9 cellular contexts compared by ENCODE assay signal in genomic region chr19:12965017-12965811, GRCh38. TPM values are rescaled to one million over a fixed set of nuclear protein-coding genes. Genes with fewer than 3 reads are reported as not detected.
DNase-seq lines count a peak whose midpoint lies in the region; ATAC-seq lines count a peak whose summit lies in the region.
"Had no signal": no experiment of that assay in that cellular context is flagged by ENCODE, and none has a peak within 500 bp of the region (broad histone marks: within the 10 kb centered on the region; RNA-seq: fewer than 3 reads in every experiment).

No MANE protein-coding gene starts in this region.

- DNase-seq in EH (ENCODE audit: low read depth) (peak; percentile 74), NCI-H2196 treated with DMSO at 0.1 percent for 48 hours (lab: John Stamatoyannopoulos, UW; ENCODE audit: unreplicated experiment) (peak; percentile 62), cerebellar cortex (ENCODE audit: low spot score) (peak; percentile 82), left colon (peak; percentile 71 to 86)
- DNase-seq in stimulated activated CD4-positive, alpha-beta T cell treated with anti-CD3 and anti-CD28 coated beads, Interleukin-1b, Interleukin-23, amount 100 ng/mL, for 24 hours (ENCODE audit: low read depth in 4 of 4, low spot score in 1 of 4), result peak; percentile 56 to 78 (median 74)

- peak; percentile 81 for ATAC-seq in HG02759 (IDR thresholded peaks at IDR 0.05; ENCODE audit: unreplicated experiment)
- peak; percentile 94 to 97 for ATAC-seq in activated CD4-positive, CD25-positive, alpha-beta regulatory T cell treated with anti-CD3 and anti-CD28 coated beads, Interleukin-2, amount 50 U/mL, for 24 hours
- ATAC-seq in left colon, result peak; percentile 94
- no peak for ATAC-seq in GM19463 (IDR thresholded peaks at IDR 0.05; ENCODE audit: unreplicated experiment)

- intact Hi-C loops in left colon (cut with DNase I, micrococcal nuclease), result loop anchor here in 1 of 2 donors (10.0 kb wide), 1 partner anchor 80 kb away; the partner anchor contains the start of genes DNASE2 and KLF1

RNA-seq across cellular contexts. Expression of gene DAND5, which starts 4.2 kb away (rescaled TPM):
- total RNA-seq in left colon, result under 1 TPM; 0.18 to 0.50 TPM
- total RNA-seq: temporal lobe had no signal

RNA-seq across cellular contexts. Expression of gene GADD45GIP1, which starts 8.2 kb away (rescaled TPM):
- 10 to 100 TPM; 13.1 to 17.5 TPM for total RNA-seq in left colon

RNA-seq across cellular contexts. Expression of gene RAD23A, which starts 19.6 kb away (rescaled TPM):
- total RNA-seq in left colon, result 10 to 100 TPM; 70.9 to 80.3 TPM

RNA-seq across cellular contexts. Expression of gene CALR, which starts 26.8 kb away (rescaled TPM):
- total RNA-seq in left colon, result 100 to 1,000 TPM; 550 to 739 TPM

RNA-seq across cellular contexts. Expression of gene NFIX, which starts 30.1 kb away (rescaled TPM):
- 10 to 100 TPM; 49.8 to 61.7 TPM for total RNA-seq in left colon
